In the genomic region with DNA sequence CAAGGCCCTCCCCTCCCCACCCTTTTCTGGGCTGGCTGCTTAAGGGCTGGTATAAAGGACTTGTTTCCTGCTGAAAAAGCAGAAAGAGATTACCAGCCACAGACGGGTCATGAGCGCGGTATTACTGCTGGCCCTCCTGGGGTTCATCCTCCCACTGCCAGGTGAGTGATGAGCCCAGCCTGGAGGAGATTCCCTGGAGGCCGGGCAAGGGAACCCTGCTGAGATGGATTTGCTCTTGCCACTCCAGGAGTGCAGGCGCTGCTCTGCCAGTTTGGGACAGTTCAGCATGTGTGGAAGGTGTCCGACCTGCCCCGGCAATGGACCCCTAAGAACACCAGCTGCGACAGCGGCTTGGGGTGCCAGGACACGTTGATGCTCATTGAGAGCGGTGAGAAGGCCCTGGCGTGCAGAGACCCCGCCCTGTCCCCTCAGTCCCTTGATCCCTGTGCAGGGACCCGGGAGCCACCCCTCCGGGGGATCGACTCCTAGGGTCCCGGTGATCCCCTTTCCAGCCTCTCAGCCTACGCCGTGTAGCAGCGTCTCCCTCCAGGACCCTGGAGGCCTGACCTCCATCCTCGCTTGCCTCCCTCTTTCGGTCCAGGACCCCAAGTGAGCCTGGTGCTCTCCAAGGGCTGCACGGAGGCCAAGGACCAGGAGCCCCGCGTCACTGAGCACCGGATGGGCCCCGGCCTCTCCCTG, we compare ENCODE assay signal across 19 cellular contexts. TPM values are rescaled to one million over a fixed set of nuclear protein-coding genes. Genes with fewer than 3 reads are reported as not detected.
DNase-seq lines count a peak whose midpoint lies in the region; ATAC-seq and TF ChIP-seq lines count a peak whose summit lies in the region.
"Had no signal": no experiment of that assay in that cellular context is flagged by ENCODE, and none has a peak within 500 bp of the region (broad histone marks: within the 10 kb centered on the region; RNA-seq: fewer than 3 reads in every experiment).

A gene with protein sequence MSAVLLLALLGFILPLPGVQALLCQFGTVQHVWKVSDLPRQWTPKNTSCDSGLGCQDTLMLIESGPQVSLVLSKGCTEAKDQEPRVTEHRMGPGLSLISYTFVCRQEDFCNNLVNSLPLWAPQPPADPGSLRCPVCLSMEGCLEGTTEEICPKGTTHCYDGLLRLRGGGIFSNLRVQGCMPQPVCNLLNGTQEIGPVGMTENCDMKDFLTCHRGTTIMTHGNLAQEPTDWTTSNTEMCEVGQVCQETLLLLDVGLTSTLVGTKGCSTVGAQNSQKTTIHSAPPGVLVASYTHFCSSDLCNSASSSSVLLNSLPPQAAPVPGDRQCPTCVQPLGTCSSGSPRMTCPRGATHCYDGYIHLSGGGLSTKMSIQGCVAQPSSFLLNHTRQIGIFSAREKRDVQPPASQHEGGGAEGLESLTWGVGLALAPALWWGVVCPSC (plus strand): TSS at position 81 of the 699 bp plus-strand sequence. CDS start 29 bp downstream, at position 110.

- peak within 1 kb of the TSS; percentile 96 for H3K4me2 ChIP-seq in GM23338

- no peak within 1 kb of the TSS for H3K27ac ChIP-seq in GM23338 (ENCODE audit: low read depth)
- peak within 1 kb of the TSS; percentile 32 for H3K27ac ChIP-seq in VCaP
- no peak within 1 kb of the TSS for H3K27ac ChIP-seq in rectal smooth muscle tissue (ENCODE audit: low read depth, low read length)
- H3K27ac ChIP-seq in lower lobe of right lung: no peak within 1 kb of the TSS
- H3K27ac ChIP-seq in esophagus squamous epithelium: no peak within 1 kb of the TSS
- H3K27ac ChIP-seq: gastrocnemius medialis, pancreas had no signal

- peak within 1 kb of the TSS; percentile 88 for H3K4me3 Mint-ChIP-seq in GM23338
- H3K4me3 Mint-ChIP-seq in activated T-cell treated with anti-CD3 and anti-CD28 coated beads, Interleukin-2, amount 50 U/mL, for 72 hours: no peak within 1 kb of the TSS

- ATAC-seq in GM23338 (peak; percentile 82), lower lobe of right lung (no peak)
- ATAC-seq in activated T-cell treated with anti-CD3 and anti-CD28 coated beads, Interleukin-2, amount 50 U/mL, for 72 hours (replicated peaks in 1 of 2): no peak
- ATAC-seq: gastrocnemius medialis had no signal

- WGBS in esophagus squamous epithelium, 2 donors: 21 to 66% methylated on average over 5 to 6 of the region's 27 CpGs

- peaks cover 11% of the 10 kb centered on the region for H3K4me1 Mint-ChIP-seq in GM23338
- no peaks in the 10 kb centered on the region for H3K4me1 Mint-ChIP-seq in activated T-cell treated with anti-CD3 and anti-CD28 coated beads, Interleukin-2, amount 50 U/mL, for 72 hours (ENCODE audit: low read depth)

- no peaks in the 10 kb centered on the region for H3F3A ChIP-seq in GM23338 (replicated peaks; ENCODE audit: low read depth)

- H3K4me1 ChIP-seq in GM23338 (ENCODE audit: insufficient read depth): peaks cover 2% of the 10 kb centered on the region; the same call in 1 of the 2 replicates
- no peaks in the 10 kb centered on the region for H3K4me1 ChIP-seq in rectal smooth muscle tissue (ENCODE audit: control insufficient read depth, insufficient read depth, low read length)
- no peaks in the 10 kb centered on the region for H3K4me1 ChIP-seq in lower lobe of right lung
- H3K4me1 ChIP-seq in esophagus squamous epithelium: peaks cover 0 to 8% (median 0%) of the 10 kb centered on the region in 3 donors
- H3K4me1 ChIP-seq: gastrocnemius medialis, pancreas had no signal

- no peaks in the 10 kb centered on the region for H3K79me2 ChIP-seq in GM23338 (replicated peaks; ENCODE audit: insufficient read depth)

- no peaks in the 10 kb centered on the region; the same call in 2 of the 3 replicates for H3K36me3 Mint-ChIP-seq in GM23338 (ENCODE audit: low read depth)
- H3K36me3 Mint-ChIP-seq in activated T-cell treated with anti-CD3 and anti-CD28 coated beads, Interleukin-2, amount 50 U/mL, for 72 hours (ENCODE audit: insufficient read depth in 2 of 2): peaks cover 0 to 2% of the 10 kb centered on the region in 2 donors

- no peaks in the 10 kb centered on the region for H4K20me1 ChIP-seq in GM23338 (replicated peaks; ENCODE audit: insufficient read depth)

- H3K27me3 Mint-ChIP-seq in GM23338 (ENCODE audit: insufficient read depth, low read depth, poor library complexity): peaks cover 17% of the 10 kb centered on the region
- peaks cover 28% of the 10 kb centered on the region for H3K27me3 Mint-ChIP-seq in activated T-cell treated with anti-CD3 and anti-CD28 coated beads, Interleukin-2, amount 50 U/mL, for 72 hours (ENCODE audit: low read depth)

- no peak within 1 kb of the TSS for H3K9ac ChIP-seq in rectal smooth muscle tissue (ENCODE audit: low read length)

- H3K9me2 ChIP-seq in GM23338 (ENCODE audit: insufficient read depth): no peaks in the 10 kb centered on the region

- H3K9me3 Mint-ChIP-seq in GM23338: peaks cover 3% of the 10 kb centered on the region; the same call in 1 of the 3 replicates
- no peaks in the 10 kb centered on the region for H3K9me3 Mint-ChIP-seq in activated T-cell treated with anti-CD3 and anti-CD28 coated beads, Interleukin-2, amount 50 U/mL, for 72 hours

- TF ChIP-seq POLR2A in esophagus squamous epithelium (IDR thresholded peaks at IDR 0.05): no peak

- H3K36me3 ChIP-seq in GM23338 (ENCODE audit: insufficient read depth): no peaks in the 10 kb centered on the region
- H3K36me3 ChIP-seq in rectal smooth muscle tissue (ENCODE audit: control insufficient read depth, insufficient read depth, low read length): no peaks in the 10 kb centered on the region
- no peaks in the 10 kb centered on the region for H3K36me3 ChIP-seq in lower lobe of right lung
- H3K36me3 ChIP-seq in esophagus squamous epithelium: no peaks in the 10 kb centered on the region
- H3K36me3 ChIP-seq: gastrocnemius medialis, pancreas, stomach had no signal

- H2AFZ ChIP-seq in GM23338: peak within 1 kb of the TSS; percentile 97

- DNase-seq in GM23338 (ENCODE audit: low spot score) (peak; percentile 11), lower lobe of right lung (no peak), esophagus squamous epithelium (lab: John Stamatoyannopoulos, UW) (no peak), NCI-H510A (lab: John Stamatoyannopoulos, UW) (no peak)
- DNase-seq in activated T-cell treated with anti-CD3 and anti-CD28 coated beads, Interleukin-2, amount 50 U/mL, for 72 hours: no peak
- DNase-seq: activated CD8-positive, alpha-beta memory T cell treated with anti-CD3 and anti-CD28 coated beads for 24 hours; amygdala; DMS153; gastrocnemius medialis; kidney; midbrain; NCI-H1436 treated with DMSO at 0.1 percent for 48 hours; NCI-H226; OCI-M1; stomach had no signal

- no peak within 1 kb of the TSS for H3K27ac Mint-ChIP-seq in GM23338
- no peak within 1 kb of the TSS for H3K27ac Mint-ChIP-seq in activated T-cell treated with anti-CD3 and anti-CD28 coated beads, Interleukin-2, amount 50 U/mL, for 72 hours

- no peak for TF ChIP-seq CTCF in GM23338 (conservative IDR thresholded peaks at IDR 0.05; ENCODE audit: low read depth in 2 of 2)
- TF ChIP-seq CTCF in VCaP (conservative IDR thresholded peaks at IDR 0.05): no peak
- no peak for TF ChIP-seq CTCF in lower lobe of right lung (IDR thresholded peaks at IDR 0.05)
- TF ChIP-seq CTCF in esophagus squamous epithelium (IDR thresholded peaks at IDR 0.05): no peak

- H3K27me3 ChIP-seq in GM23338 (ENCODE audit: insufficient read depth) (peaks cover 8% of the 10 kb centered on the region; the same call in 1 of the 2 replicates), rectal smooth muscle tissue (ENCODE audit: control insufficient read depth, insufficient read depth, low read length) (peaks cover 3% of the 10 kb centered on the region), lower lobe of right lung (ENCODE audit: low read depth) (peaks cover 19% of the 10 kb centered on the region), esophagus squamous epithelium (peaks cover 0 to 25% (median 0%) of the 10 kb centered on the region in 4 donors)
- H3K27me3 ChIP-seq: pancreas had no signal

- intact Hi-C loops in lower lobe of right lung (cut with DNase I): no loop called here
- intact Hi-C loops in esophagus squamous epithelium (cut with DNase I): no loop called here

- H3K9me3 ChIP-seq in iPS-18c (ENCODE audit: control insufficient read depth, insufficient read depth, low read length) (no peaks in the 10 kb centered on the region), lower lobe of right lung (no peaks in the 10 kb centered on the region), esophagus squamous epithelium (no peaks in the 10 kb centered on the region)
- H3K9me3 ChIP-seq: gastrocnemius medialis, pancreas, stomach had no signal

- H3K4me3 ChIP-seq in GM23338 (peak within 1 kb of the TSS; percentile 90), iPS-18c (ENCODE audit: insufficient read depth, low read depth, low read length) (peak within 1 kb of the TSS; percentile 78), rectal smooth muscle tissue (ENCODE audit: low read length) (peak within 1 kb of the TSS; percentile 39), lower lobe of right lung (no peak within 1 kb of the TSS), esophagus squamous epithelium (no peak within 1 kb of the TSS)
- H3K4me3 ChIP-seq: gastrocnemius medialis, pancreas had no signal

TF ChIP-seq in GM23338, 12 proteins besides CTCF, POLR2A, EP300 and RAD21 (continues in another document):
- TF ChIP-seq CREB1 (CRISPR knock-in tag; IDR thresholded peaks at IDR 0.05; ENCODE audit: low read depth): no peak
- no peak for TF ChIP-seq EZH2phosphoT487 (IDR thresholded peaks at IDR 0.05; ENCODE audit: unreplicated experiment)
- TF ChIP-seq POLR2AphosphoS5 (IDR thresholded peaks at IDR 0.05; ENCODE audit: low read depth): no peak
- no peak for TF ChIP-seq STAT1 (IDR thresholded peaks at IDR 0.05; ENCODE audit: unreplicated experiment)
- TF ChIP-seq EZH2 (IDR thresholded peaks at IDR 0.05; ENCODE audit: low read depth, unreplicated experiment): no peak

RNA-seq across cellular contexts. Expression of the gene that starts here (rescaled TPM):
- 0.90 and 2.9 TPM in 2 replicates for total RNA-seq in GM23338 (2014; rRNA removed; shearing (Covaris generic))
- 0.50 TPM in 1 of 2 replicates, not detected in the other for polyA plus RNA-seq in GM23338 (2016; fragmentation: Nextera tagmentation; extraction: Ambion mirVana)
- total RNA-seq in activated T-cell treated with anti-CD3 and anti-CD28 coated beads, Interleukin-2, amount 50 U/mL, for 72 hours: not detected
- total RNA-seq in lower lobe of right lung (5.7 TPM), esophagus squamous epithelium (10 to 100 TPM in 1 of 4 donors, 1 to 10 TPM in 2, under 1 TPM in 1; 0.19 to 13.2 (median 5.1) TPM)

Comparison
In these comparisons a context has a peak if more than half of its experiments do, and no peak if none do; other contexts are left out.
1. H3K4me3 ChIP-seq: peak in GM23338 (single experiment), iPS-18c (single experiment) and rectal smooth muscle tissue (single experiment); none in lower lobe of right lung (single experiment) and esophagus squamous epithelium (0 of 4).